ENCODE assay signal across 24 cellular contexts in genomic region chr16:49651226-49651625, GRCh38.
"Had no signal": no experiment of that assay in that cellular context is flagged by ENCODE, and none has a peak within 500 bp of the region (broad histone marks: within the 10 kb centered on the region; RNA-seq: fewer than 3 reads in every experiment).

No MANE protein-coding gene starts in this region.

- H3K4me1 ChIP-seq: neural progenitor cell, parathyroid adenoma, right lobe of liver, testis, thyroid gland, upper lobe of left lung had no signal

- H3K9ac ChIP-seq: neural progenitor cell, parathyroid adenoma had no signal

- H2AFZ ChIP-seq: neural progenitor cell, parathyroid adenoma had no signal

- ATAC-seq: natural killer cell; stimulated activated naive B cell treated with anti-CD40 and anti-IgM and Interleukin-4, amounts not matched to agents 10 μg/mL and 1 μg/mL and 100 μg/mL, for 72 hours; stimulated activated naive CD8-positive, alpha-beta T cell treated with anti-CD3 and anti-CD28 coated beads, Interleukin-15, Interleukin-2, amounts not matched to agents 100 U/mL and 50 U/mL, for 24 hours had no signal

- H3K27ac ChIP-seq: neural progenitor cell, neutrophil, parathyroid adenoma, right lobe of liver, thyroid gland, upper lobe of left lung had no signal

- H3K9me3 ChIP-seq: testis, thyroid gland had no signal

- H3K36me3 ChIP-seq: neutrophil, right atrium auricular region, right lobe of liver, stomach, thyroid gland, upper lobe of left lung had no signal

- DNase-seq: hippocampal formation; kidney glomerular epithelial cell; left cardiac atrium; naive B cell; natural killer cell; nephron progenitor cell; occipital lobe; stimulated activated CD4-positive, alpha-beta T cell treated with anti-CD3 and anti-CD28 coated beads, Interleukin-12 subunit alpha, Interleukin-12 subunit beta, amount 100 ng/mL, for 4 hours; stimulated activated CD4-positive, alpha-beta T cell treated with anti-CD3 and anti-CD28 coated beads, Interleukin-15, amount 100 ng/mL, for 24 hours; stimulated activated CD4-positive, alpha-beta T cell treated with anti-CD3 and anti-CD28 coated beads, Interleukin-2, amount 100 ng/mL, for 24 hours; stimulated activated CD4-positive, alpha-beta T cell treated with anti-CD3 and anti-CD28 coated beads, Interleukin-4, amount 100 ng/mL, for 1 hour; stimulated activated naive B cell treated with anti-CD40 and anti-IgM and Interleukin-4, amounts not matched to agents 10 μg/mL and 1 μg/mL and 100 μg/mL, for 72 hours; stimulated activated naive CD8-positive, alpha-beta T cell treated with anti-CD3 and anti-CD28 coated beads, Interleukin-15, Interleukin-2, amounts not matched to agents 100 U/mL and 50 U/mL, for 24 hours; stomach; testis; thyroid gland; transverse colon; upper lobe of left lung had no signal

- H3K4me3 ChIP-seq: neural progenitor cell, right atrium auricular region, right lobe of liver, smooth muscle cell, stomach, testis, thyroid gland, transverse colon, upper lobe of left lung had no signal

- H3K4me2 ChIP-seq: neural progenitor cell, smooth muscle cell had no signal

- H3K27me3 ChIP-seq: neural progenitor cell, right atrium auricular region, right lobe of liver, stomach, testis, thyroid gland, transverse colon, upper lobe of left lung had no signal
